In genomic region chr12:94111290-94111689, GRCh38 we compare ENCODE assay signal across 31 cellular contexts. TPM values are rescaled to one million over a fixed set of nuclear protein-coding genes. Genes with fewer than 3 reads are reported as not detected.
"Had no signal": no experiment of that assay in that cellular context is flagged by ENCODE, and none has a peak within 500 bp of the region (broad histone marks: within the 10 kb centered on the region; RNA-seq: fewer than 3 reads in every experiment).

No MANE protein-coding gene starts in this region.

- H3K27me3 Mint-ChIP-seq: activated CD4-positive, alpha-beta memory T cell treated with anti-CD3 and anti-CD28 coated beads for 36 hours; activated T-helper 17 cell treated with anti-CD3 and anti-CD28 coated beads, Interleukin-2, amount 50 U/mL, for 72 hours had no signal

- H3K27ac Mint-ChIP-seq: activated CD4-positive, alpha-beta memory T cell treated with anti-CD3 and anti-CD28 coated beads for 36 hours; activated CD4-positive, alpha-beta T cell treated with anti-CD3 and anti-CD28 coated beads for 36 hours; activated CD4-positive, alpha-beta T cell treated with anti-CD3 and anti-CD28 coated beads, Interleukin-2, amount 10 ng/mL, durations not matched to agents 24 days and 14 days; activated CD8-positive, alpha-beta T cell treated with anti-CD3 and anti-CD28 coated beads, Interleukin-2, amount 10 ng/mL, durations not matched to agents 7 days and 5 days; activated naive CD8-positive, alpha-beta T cell treated with anti-CD3 and anti-CD28 coated beads, Interleukin-2, amount 10 ng/mL, durations not matched to agents 7 days and 5 days; activated T-cell treated with anti-CD3 and anti-CD28 coated beads, Interleukin-2, amount 50 U/mL, for 24 hours; activated T-cell treated with anti-CD3 and anti-CD28 coated beads, Interleukin-2, amount 50 U/mL, for 72 hours; activated T-helper 17 cell treated with anti-CD3 and anti-CD28 coated beads, Interleukin-2, amount 50 U/mL, for 72 hours; T-helper 17 cell had no signal

- H3K4me1 Mint-ChIP-seq: activated naive CD8-positive, alpha-beta T cell treated with anti-CD3 and anti-CD28 coated beads, Interleukin-2, amount 10 ng/mL, durations not matched to agents 7 days and 5 days; central memory CD8-positive, alpha-beta T cell had no signal

- H3K27ac ChIP-seq: brain microvascular endothelial cell, epithelial cell of prostate, esophagus squamous epithelium, gastroesophageal sphincter, heart right ventricle, hepatocyte had no signal

- ATAC-seq: activated CD4-positive, alpha-beta T cell treated with anti-CD3 and anti-CD28 coated beads for 36 hours; activated CD8-positive, alpha-beta T cell treated with anti-CD3 and anti-CD28 coated beads, Interleukin-2, amount 10 ng/mL, durations not matched to agents 7 days and 5 days; activated T-cell treated with anti-CD3 and anti-CD28 coated beads, Interleukin-2, amount 50 U/mL, for 72 hours; activated T-helper 17 cell treated with anti-CD3 and anti-CD28 coated beads, Interleukin-2, amount 50 U/mL, for 72 hours; gastroesophageal sphincter; T-helper 17 cell had no signal

- DNase-seq: activated CD4-positive, alpha-beta memory T cell treated with anti-CD3 and anti-CD28 coated beads for 36 hours; activated CD4-positive, alpha-beta T cell treated with anti-CD3 and anti-CD28 coated beads for 36 hours; activated CD4-positive, alpha-beta T cell treated with anti-CD3 and anti-CD28 coated beads, Interleukin-2, amount 10 ng/mL, durations not matched to agents 24 days and 14 days; activated CD4-positive, CD25-positive, alpha-beta regulatory T cell; activated CD4-positive, CD25-positive, alpha-beta regulatory T cell treated with anti-CD3 and anti-CD28 coated beads, Interleukin-2, amount 50 U/mL, for 72 hours; activated CD8-positive, alpha-beta memory T cell treated with anti-CD3 and anti-CD28 coated beads, Interleukin-2, amount 50 U/mL, for 48 hours; activated CD8-positive, alpha-beta T cell treated with anti-CD3 and anti-CD28 coated beads, Interleukin-2, amount 10 ng/mL, durations not matched to agents 7 days and 5 days; activated effector memory CD4-positive, alpha-beta T cell treated with Interleukin-2 at 50 U/mL for 16 hours; activated gamma-delta T cell treated with Interleukin-2 at 50 U/mL for 16 hours; activated naive CD4-positive, alpha-beta T cell treated with anti-CD3 and anti-CD28 coated beads, Interleukin-2, amount 50 U/mL, for 16 hours; activated naive CD4-positive, alpha-beta T cell treated with Interleukin-2 at 50 U/mL for 16 hours; activated naive CD8-positive, alpha-beta T cell treated with anti-CD3 and anti-CD28 coated beads, Interleukin-2, amount 10 ng/mL, durations not matched to agents 7 days and 5 days; activated T-cell treated with anti-CD3 and anti-CD28 coated beads for 4 hours; activated T-cell treated with anti-CD3 and anti-CD28 coated beads, Interleukin-2, amount 50 U/mL, for 24 hours; activated T-cell treated with anti-CD3 and anti-CD28 coated beads, Interleukin-2, amount 50 U/mL, for 72 hours; amniotic stem cell; anterior cingulate cortex; brain microvascular endothelial cell; cortex of kidney; effector CD8-positive, alpha-beta T cell; esophagus squamous epithelium; foreskin melanocyte; heart right ventricle; T-helper 1 cell; T-helper 17 cell had no signal

- H3K36me3 Mint-ChIP-seq: activated CD4-positive, alpha-beta memory T cell treated with anti-CD3 and anti-CD28 coated beads for 36 hours; activated naive CD8-positive, alpha-beta T cell treated with anti-CD3 and anti-CD28 coated beads, Interleukin-2, amount 10 ng/mL, durations not matched to agents 7 days and 5 days had no signal

- H3K4me3 ChIP-seq: esophagus squamous epithelium, gastroesophageal sphincter, heart right ventricle, hepatocyte had no signal

- H3K4me1 ChIP-seq: esophagus squamous epithelium, gastroesophageal sphincter had no signal

- H3K36me3 ChIP-seq: brain microvascular endothelial cell, esophagus squamous epithelium, gastroesophageal sphincter, heart right ventricle had no signal

- H3K9me3 ChIP-seq: esophagus squamous epithelium had no signal

- H3K9me3 Mint-ChIP-seq: activated CD4-positive, alpha-beta memory T cell treated with anti-CD3 and anti-CD28 coated beads for 36 hours; activated CD4-positive, alpha-beta T cell treated with anti-CD3 and anti-CD28 coated beads, Interleukin-2, amount 10 ng/mL, durations not matched to agents 24 days and 14 days; activated T-cell treated with anti-CD3 and anti-CD28 coated beads, Interleukin-2, amount 50 U/mL, for 24 hours; activated T-cell treated with anti-CD3 and anti-CD28 coated beads, Interleukin-2, amount 50 U/mL, for 72 hours; activated T-helper 17 cell treated with anti-CD3 and anti-CD28 coated beads, Interleukin-2, amount 50 U/mL, for 72 hours; central memory CD8-positive, alpha-beta T cell had no signal

- H3K4me3 Mint-ChIP-seq: activated CD4-positive, alpha-beta memory T cell treated with anti-CD3 and anti-CD28 coated beads for 36 hours; activated CD4-positive, alpha-beta T cell treated with anti-CD3 and anti-CD28 coated beads for 36 hours; activated CD4-positive, alpha-beta T cell treated with anti-CD3 and anti-CD28 coated beads, Interleukin-2, amount 10 ng/mL, durations not matched to agents 24 days and 14 days; activated CD8-positive, alpha-beta T cell treated with anti-CD3 and anti-CD28 coated beads, Interleukin-2, amount 10 ng/mL, durations not matched to agents 7 days and 5 days; activated naive CD8-positive, alpha-beta T cell treated with anti-CD3 and anti-CD28 coated beads, Interleukin-2, amount 10 ng/mL, durations not matched to agents 7 days and 5 days; activated T-cell treated with anti-CD3 and anti-CD28 coated beads, Interleukin-2, amount 50 U/mL, for 24 hours; activated T-cell treated with anti-CD3 and anti-CD28 coated beads, Interleukin-2, amount 50 U/mL, for 72 hours; activated T-helper 17 cell treated with anti-CD3 and anti-CD28 coated beads, Interleukin-2, amount 50 U/mL, for 72 hours; central memory CD8-positive, alpha-beta T cell; T-helper 17 cell had no signal

- H3K27me3 ChIP-seq: brain microvascular endothelial cell, hepatocyte had no signal

RNA-seq across cellular contexts. Expression of gene PLXNC1, which starts 37.1 kb away (rescaled TPM):
- polyA plus RNA-seq: endothelial cell of umbilical vein had no signal
